Comparison of ENCODE assay signal across 8 cellular contexts in the genomic region with DNA sequence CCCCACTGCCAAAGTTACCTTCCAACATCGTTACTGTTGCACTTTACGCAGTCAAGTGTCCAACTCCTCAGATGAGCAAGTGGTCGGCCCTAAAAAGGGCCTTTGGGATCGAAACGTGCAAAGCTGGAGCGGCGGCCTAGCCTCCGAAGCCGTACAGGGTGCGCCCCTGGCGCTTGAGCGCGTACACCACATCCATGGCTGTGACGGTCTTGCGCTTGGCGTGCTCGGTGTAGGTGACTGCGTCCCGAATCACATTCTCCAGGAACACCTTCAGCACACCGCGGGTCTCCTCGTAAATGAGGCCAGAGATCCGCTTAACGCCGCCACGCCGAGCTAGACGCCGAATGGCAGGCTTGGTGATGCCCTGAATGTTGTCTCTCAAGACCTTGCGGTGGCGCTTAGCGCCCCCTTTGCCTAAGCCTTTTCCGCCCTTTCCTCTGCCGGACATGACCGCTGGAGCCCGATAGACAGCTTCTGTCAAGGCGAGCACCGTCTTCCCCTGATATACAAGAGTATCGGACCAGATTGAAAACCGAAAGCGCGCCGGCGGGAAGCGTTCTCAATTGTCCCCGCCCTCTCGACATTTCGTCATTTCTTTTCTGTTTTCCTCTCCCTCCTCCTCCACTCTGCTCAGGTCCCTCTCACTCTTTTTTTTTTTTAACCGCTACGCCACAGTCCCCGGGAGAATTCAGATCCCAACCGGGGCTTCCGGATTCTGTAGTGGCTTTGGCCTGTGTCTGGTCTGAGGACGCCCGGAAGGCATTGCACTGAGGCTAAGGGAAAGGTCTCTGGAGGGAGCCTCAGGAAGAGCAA. TPM values are rescaled to one million over a fixed set of nuclear protein-coding genes. Genes with fewer than 3 reads are reported as not detected.
DNase-seq lines count a peak whose midpoint lies in the region; ATAC-seq and FAIRE-seq lines count a peak whose summit lies in the region.
"Not testable (repeated sequence)": the region's sequence is repeated elsewhere in the genome, so short reads cannot be mapped to it uniquely, and the experiment has no call there.

No MANE protein-coding gene starts in this region.

- not testable (repeated sequence) for H3K9me3 Mint-ChIP-seq in effector memory CD8-positive, alpha-beta T cell; naive thymus-derived CD4-positive, alpha-beta T cell

- H3K9me3 ChIP-seq in naive thymus-derived CD4-positive, alpha-beta T cell (ENCODE audit: control insufficient read depth in 2 of 3, low read length in 3 of 3), result not testable (repeated sequence)

- not testable (repeated sequence) for H3K4me1 Mint-ChIP-seq in effector memory CD8-positive, alpha-beta T cell (ENCODE audit: low read depth in 2 of 2); naive thymus-derived CD4-positive, alpha-beta T cell

- H3K4me1 ChIP-seq in naive thymus-derived CD4-positive, alpha-beta T cell (ENCODE audit: control insufficient read depth in 2 of 2, insufficient read depth in 2 of 2, low read length in 2 of 2), result not testable (repeated sequence)

- H3K36me3 ChIP-seq in naive thymus-derived CD4-positive, alpha-beta T cell (ENCODE audit: control insufficient read depth in 2 of 3, insufficient read depth in 3 of 3, low read length in 3 of 3), result not testable (repeated sequence)

- not testable (repeated sequence) for H3K27ac Mint-ChIP-seq in effector memory CD8-positive, alpha-beta T cell; naive thymus-derived CD4-positive, alpha-beta T cell

- not testable (repeated sequence) for H3K4me3 Mint-ChIP-seq in effector memory CD8-positive, alpha-beta T cell; naive thymus-derived CD4-positive, alpha-beta T cell

- not testable (repeated sequence) for H3K27me3 ChIP-seq in naive thymus-derived CD4-positive, alpha-beta T cell (ENCODE audit: control insufficient read depth in 2 of 2, insufficient read depth in 2 of 2, low read length in 2 of 2)

- not testable (repeated sequence) for H3K4me3 ChIP-seq in naive thymus-derived CD4-positive, alpha-beta T cell (ENCODE audit: low read length)

- FAIRE-seq in A204.1 (lab: Jason Lieb, UNC) (peak; percentile 72), RCC 7860 (lab: Jason Lieb, UNC) (peak; percentile 65)

- CTCF ChIA-PET in naive thymus-derived CD4-positive, alpha-beta T cell (lab: Charles Lee), result not testable (repeated sequence)

- DNase-seq in RCC 7860 (ENCODE audit: low spot score); effector memory CD8-positive, alpha-beta T cell; naive thymus-derived CD4-positive, alpha-beta T cell: not testable (repeated sequence)

- not testable (repeated sequence) for H3K27ac ChIP-seq in naive thymus-derived CD4-positive, alpha-beta T cell (ENCODE audit: low read depth, low read length)

- ATAC-seq in GM18873 (IDR thresholded peaks at IDR 0.05; ENCODE audit: low FRiP score, unreplicated experiment) (peak; percentile 46), GM21390 (IDR thresholded peaks at IDR 0.05; ENCODE audit: unreplicated experiment) (peak; percentile 69), HG02763 (IDR thresholded peaks at IDR 0.05; ENCODE audit: unreplicated experiment) (peak; percentile 67), HG03139 (IDR thresholded peaks at IDR 0.05; ENCODE audit: unreplicated experiment) (peak; percentile 56)
- peak; percentile 80 for ATAC-seq in effector memory CD8-positive, alpha-beta T cell (replicated peaks)
- ATAC-seq in naive thymus-derived CD4-positive, alpha-beta T cell, result peak; percentile 88

- H3K36me3 Mint-ChIP-seq in effector memory CD8-positive, alpha-beta T cell (ENCODE audit: insufficient read depth); naive thymus-derived CD4-positive, alpha-beta T cell: not testable (repeated sequence)

- intact Hi-C loops in naive thymus-derived CD4-positive, alpha-beta T cell (cut with micrococcal nuclease), result not testable (repeated sequence)

- POLR2A ChIA-PET in naive thymus-derived CD4-positive, alpha-beta T cell (lab: Charles Lee), result not testable (repeated sequence)

- not testable (repeated sequence) for H3K27me3 Mint-ChIP-seq in effector memory CD8-positive, alpha-beta T cell; naive thymus-derived CD4-positive, alpha-beta T cell

RNA-seq across cellular contexts. Expression of a gene that starts 38.5 kb away (rescaled TPM):
- total RNA-seq in naive thymus-derived CD4-positive, alpha-beta T cell, result 10 to 100 TPM in 3 of 5 experiments, 1 to 10 TPM in 2; 7.8 to 28.9 (median 18.2) TPM
- 10 to 100 TPM; 38.2 to 50.9 TPM for polyA plus RNA-seq in naive thymus-derived CD4-positive, alpha-beta T cell

RNA-seq across cellular contexts. Expression of a gene that starts 56.8 kb away (rescaled TPM):
- 10 to 100 TPM in 1 of 5 experiments, 1 to 10 TPM in 4; 2.6 to 18.8 (median 3.1) TPM for total RNA-seq in naive thymus-derived CD4-positive, alpha-beta T cell
- polyA plus RNA-seq in naive thymus-derived CD4-positive, alpha-beta T cell, result 1 to 10 TPM; 1.3 to 2.1 TPM
